ENCODE assay signal across 1 cellular context in genomic region chr3:72903004-72903403, GRCh38.
TF ChIP-seq lines count a peak whose summit lies in the region.

No MANE protein-coding gene starts in this region.

TF ChIP-seq in HepG2, 621 proteins besides CTCF, POLR2A, EP300 and RAD21 (continued from another document and continues in another):
- TF ChIP-seq ZBTB40 (IDR thresholded peaks at IDR 0.05) (no peak), ZBTB40 (CRISPR knock-in tag; IDR thresholded peaks at IDR 0.05) (no peak), CREBL2 (CRISPR knock-in tag; IDR thresholded peaks at IDR 0.05; ENCODE audit: borderline replicate concordance) (no peak), GPBP1L1 (CRISPR knock-in tag; IDR thresholded peaks at IDR 0.05) (no peak), PCBP2 (optimal IDR thresholded peaks at IDR 0.05; ENCODE audit: low read depth, low read length, poor library complexity, severe bottlenecking) (no peak), TBX2 (CRISPR knock-in tag; IDR thresholded peaks at IDR 0.05; ENCODE audit: borderline replicate concordance) (no peak), MIER2 (CRISPR knock-in tag; IDR thresholded peaks at IDR 0.05) (no peak), ZFP36L2 (CRISPR knock-in tag; IDR thresholded peaks at IDR 0.05) (no peak), REL (CRISPR knock-in tag; conservative IDR thresholded peaks at IDR 0.05) (no peak), IKZF4 (CRISPR knock-in tag; IDR thresholded peaks at IDR 0.05; ENCODE audit: borderline replicate concordance, low read depth, not compliant biosample characterization) (no peak), PTBP1 (IDR thresholded peaks at IDR 0.05; ENCODE audit: low read depth, low read length, poor library complexity, severe bottlenecking) (no peak), SP2 (CRISPR knock-in tag; IDR thresholded peaks at IDR 0.05) (no peak), REXO4 (CRISPR knock-in tag; IDR thresholded peaks at IDR 0.05; ENCODE audit: borderline replicate concordance) (no peak), STAT5B (CRISPR knock-in tag; IDR thresholded peaks at IDR 0.05) (no peak), NFIC (IDR thresholded peaks at IDR 0.05; ENCODE audit: low read length) (no peak), ATF7-NPFF (CRISPR knock-in tag; IDR thresholded peaks at IDR 0.05; ENCODE audit: low read depth) (no peak), NCOR1 (IDR thresholded peaks at IDR 0.05; ENCODE audit: borderline replicate concordance, low read length) (no peak), THAP11 (CRISPR knock-in tag; IDR thresholded peaks at IDR 0.05) (peak; percentile 63; the same call in 1 of the 2 replicates), XRCC5 (optimal IDR thresholded peaks at IDR 0.05; ENCODE audit: low read length) (no peak), ZNF484 (CRISPR knock-in tag; IDR thresholded peaks at IDR 0.05; ENCODE audit: borderline replicate concordance, low read depth) (no peak), PHF21A (CRISPR knock-in tag; IDR thresholded peaks at IDR 0.05) (no peak), SPEN (CRISPR knock-in tag; IDR thresholded peaks at IDR 0.05; ENCODE audit: low read depth) (no peak), DMTF1 (CRISPR knock-in tag; IDR thresholded peaks at IDR 0.05) (no peak), FOXO4 (CRISPR knock-in tag; conservative IDR thresholded peaks at IDR 0.05) (no peak), ZSCAN29 (CRISPR knock-in tag; conservative IDR thresholded peaks at IDR 0.05) (no peak), HIVEP1 (CRISPR knock-in tag; IDR thresholded peaks at IDR 0.05) (no peak), THAP8 (CRISPR knock-in tag; IDR thresholded peaks at IDR 0.05; ENCODE audit: borderline replicate concordance) (no peak), ZNF407 (CRISPR knock-in tag; IDR thresholded peaks at IDR 0.05; ENCODE audit: not compliant biosample characterization) (no peak)
- TF ChIP-seq, protein P1, sequence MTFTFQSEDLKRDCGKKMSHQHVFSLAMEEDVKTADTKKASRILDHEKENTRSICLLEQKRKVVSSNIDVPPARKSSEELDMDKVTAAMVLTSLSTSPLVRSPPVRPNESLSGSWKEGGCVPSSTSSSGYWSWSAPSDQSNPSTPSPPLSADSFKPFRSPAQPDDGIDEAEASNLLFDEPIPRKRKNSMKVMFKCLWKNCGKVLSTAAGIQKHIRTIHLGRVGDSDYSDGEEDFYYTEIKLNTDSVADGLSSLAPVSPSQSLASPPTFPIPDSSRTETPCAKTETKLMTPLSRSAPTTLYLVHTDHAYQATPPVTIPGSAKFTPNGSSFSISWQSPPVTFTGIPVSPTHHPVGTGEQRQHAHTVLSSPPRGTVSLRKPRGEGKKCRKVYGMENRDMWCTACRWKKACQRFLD (CRISPR knock-in tag; IDR thresholded peaks at IDR 0.05; ENCODE audit: borderline replicate concordance) = no peak
